Comparison of ENCODE assay signal across 22 cellular contexts in genomic region chr1:105437847-105438246, GRCh38.
DNase-seq lines count a peak whose midpoint lies in the region; ATAC-seq and TF ChIP-seq lines count a peak whose summit lies in the region.
"Had no signal": no experiment of that assay in that cellular context is flagged by ENCODE, and none has a peak within 500 bp of the region (broad histone marks: within the 10 kb centered on the region; RNA-seq: fewer than 3 reads in every experiment).

No MANE protein-coding gene starts in this region.

- intact Hi-C loops in esophagus muscularis mucosa (cut with DNase I): no loop called here
- intact Hi-C loops in posterior vena cava (cut with DNase I): no loop called here

- H3K27me3 ChIP-seq in RWPE2 (ENCODE audit: insufficient read depth, poor library complexity, severe bottlenecking) (no peaks in the 10 kb centered on the region), esophagus muscularis mucosa (no peaks in the 10 kb centered on the region)
- H3K27me3 ChIP-seq: BE2C; BLaER1 treated with 17β-estradiol and CSF1 and Interleukin-3, amounts not matched to agents 10 nM and 100 nM had no signal

- TF ChIP-seq CTCF in RWPE2 (IDR thresholded peaks at IDR 0.05; ENCODE audit: poor library complexity, severe bottlenecking) (no peak), esophagus muscularis mucosa (IDR thresholded peaks at IDR 0.05) (no peak)

- H3K4me3 ChIP-seq in RWPE2 (ENCODE audit: severe bottlenecking) (no peak overlapping the region), esophagus muscularis mucosa (no peak overlapping the region)
- H3K4me3 ChIP-seq: A549; BLaER1 treated with 17β-estradiol and CSF1 and Interleukin-3, amounts not matched to agents 10 nM and 100 nM; GM12878; GM23338 had no signal

- H3K9me3 ChIP-seq in RWPE2 (ENCODE audit: severe bottlenecking) (no peaks in the 10 kb centered on the region), esophagus muscularis mucosa (no peaks in the 10 kb centered on the region)
- H3K9me3 ChIP-seq: A549, BE2C had no signal

- no peaks in the 10 kb centered on the region for H3K36me3 ChIP-seq in RWPE2 (ENCODE audit: low read depth)
- H3K36me3 ChIP-seq in esophagus muscularis mucosa: no peaks in the 10 kb centered on the region
- H3K36me3 ChIP-seq: BE2C; BLaER1 treated with 17β-estradiol and CSF1 and Interleukin-3, amounts not matched to agents 10 nM and 100 nM had no signal

- DNase-seq in RWPE2 (ENCODE audit: low spot score) (peak; percentile 25), esophagus muscularis mucosa (ENCODE audit: extremely low spot score) (peak; percentile 66), posterior vena cava (ENCODE audit: low spot score) (peak; percentile 52)
- no peak for DNase-seq in stimulated activated CD8-positive, alpha-beta memory T cell treated with anti-CD3 and anti-CD28 coated beads, Interleukin-4, amount 100 ng/mL, for 48 hours
- no peak for DNase-seq in activated CD4-positive, CD25-positive, alpha-beta regulatory T cell treated with anti-CD3 and anti-CD28 coated beads, Interleukin-2, amount 50 U/mL, for 72 hours
- DNase-seq: 8988T; ACHN; AML-193; BE2C; CD4-positive, alpha-beta T cell; CD8-positive, alpha-beta memory T cell; DMS 273 treated with DMSO at 0.1 percent for 48 hours; DMS79; EL; GDM1; H9 had no signal

- no peak for TF ChIP-seq EP300 in esophagus muscularis mucosa (IDR thresholded peaks at IDR 0.05)

- WGBS in esophagus muscularis mucosa: 77% methylated on average over 1 of the region's 1 CpG

- no peaks in the 10 kb centered on the region for H3K4me1 ChIP-seq in RWPE2 (ENCODE audit: insufficient read depth, poor library complexity, severe bottlenecking)
- no peaks in the 10 kb centered on the region for H3K4me1 ChIP-seq in esophagus muscularis mucosa
- H3K4me1 ChIP-seq: A549; BE2C; BLaER1 treated with 17β-estradiol and CSF1 and Interleukin-3, amounts not matched to agents 10 nM and 100 nM had no signal

- H3K27ac ChIP-seq in RWPE2 (ENCODE audit: poor library complexity, severe bottlenecking) (no peak overlapping the region), esophagus muscularis mucosa (replicated peaks in 1 of 4) (no peak overlapping the region)
- H3K27ac ChIP-seq: A549; BLaER1 treated with 17β-estradiol and CSF1 and Interleukin-3, amounts not matched to agents 10 nM and 100 nM had no signal

- ATAC-seq in RWPE2 (ENCODE audit: low read depth) (no peak), GM21528 (IDR thresholded peaks at IDR 0.05; ENCODE audit: low FRiP score, unreplicated experiment) (no peak)
- ATAC-seq: A549, GM12878, GM23338, HCT116 had no signal

- no peak for TF ChIP-seq POLR2A in esophagus muscularis mucosa (IDR thresholded peaks at IDR 0.05; ENCODE audit: low read depth)

Comparison
In these comparisons a context has a peak if more than half of its experiments do, and no peak if none do; other contexts are left out.
1. DNase-seq: peak in RWPE2 (single experiment), esophagus muscularis mucosa (single experiment) and posterior vena cava (single experiment); none in stimulated activated CD8-positive, alpha-beta memory T cell treated with anti-CD3 and anti-CD28 coated beads, Interleukin-4, amount 100 ng/mL, for 48 hours (single experiment) and activated CD4-positive, CD25-positive, alpha-beta regulatory T cell treated with anti-CD3 and anti-CD28 coated beads, Interleukin-2, amount 50 U/mL, for 72 hours (single experiment).